In genomic region chr2:54287532-54287931, GRCh38 we compare ENCODE assay signal across 18 cellular contexts. TPM values are rescaled to one million over a fixed set of nuclear protein-coding genes. Genes with fewer than 3 reads are reported as not detected.
DNase-seq lines count a peak whose midpoint lies in the region; TF ChIP-seq lines count a peak whose summit lies in the region.
"Had no signal": no experiment of that assay in that cellular context is flagged by ENCODE, and none has a peak within 500 bp of the region (broad histone marks: within the 10 kb centered on the region; RNA-seq: fewer than 3 reads in every experiment).

No MANE protein-coding gene starts in this region.

- H3K4me3 ChIP-seq in fibroblast of the aortic adventitia (ENCODE audit: low read depth, low read length), result no peak overlapping the region
- no peak overlapping the region for H3K4me3 ChIP-seq in stomach smooth muscle (ENCODE audit: low read length in 2 of 2)
- H3K4me3 ChIP-seq in WERI-Rb-1 (ENCODE audit: low read depth, low read length), result no peak overlapping the region
- H3K4me3 ChIP-seq: HAP-1 had no signal

- H3K27me3 ChIP-seq in stomach smooth muscle (ENCODE audit: control insufficient read depth in 1 of 2, insufficient read depth in 2 of 2, low read length in 2 of 2) (no peaks in the 10 kb centered on the region), WERI-Rb-1 (ENCODE audit: insufficient read depth, low read depth, severe bottlenecking) (no peaks in the 10 kb centered on the region)

- no peak for TF ChIP-seq CTCF in fibroblast of the aortic adventitia (IDR thresholded peaks at IDR 0.05; ENCODE audit: insufficient read depth, low read length)
- TF ChIP-seq CTCF in WERI-Rb-1 (IDR thresholded peaks at IDR 0.05; ENCODE audit: low read depth, low read length), result no peak

- H3K9ac ChIP-seq in stomach smooth muscle (ENCODE audit: low read length in 2 of 2), result no peak overlapping the region

- no peaks in the 10 kb centered on the region for H3K9me3 ChIP-seq in stomach smooth muscle (ENCODE audit: control insufficient read depth in 2 of 2, low read length in 2 of 2)
- no peaks in the 10 kb centered on the region for H3K9me3 ChIP-seq in WERI-Rb-1 (ENCODE audit: severe bottlenecking)
- H3K9me3 ChIP-seq: HAP-1 had no signal

- H3K36me3 ChIP-seq in stomach smooth muscle (ENCODE audit: control insufficient read depth in 2 of 2, insufficient read depth in 2 of 2, low read length in 2 of 2), result no peaks in the 10 kb centered on the region
- H3K36me3 ChIP-seq in WERI-Rb-1, result no peaks in the 10 kb centered on the region
- H3K36me3 ChIP-seq: HAP-1 had no signal

- peaks cover 3% of the 10 kb centered on the region for H3K4me1 ChIP-seq in stomach smooth muscle (ENCODE audit: control insufficient read depth, insufficient read depth, low read length)

- peak; percentile 20 for DNase-seq in AG20443 (ENCODE audit: low spot score)
- DNase-seq in fibroblast of the aortic adventitia (ENCODE audit: low read depth), result peak; percentile 23
- DNase-seq in mucosa of gallbladder (ENCODE audit: low spot score), result peak; percentile 16
- no peak for DNase-seq in activated naive CD4-positive, alpha-beta T cell treated with Interleukin-2 at 50 U/mL for 16 hours
- no peak for DNase-seq in hypothalamus (lab: John Stamatoyannopoulos, UW)
- no peak for DNase-seq in WERI-Rb-1
- DNase-seq in NCI-H2029 (lab: John Stamatoyannopoulos, UW), result no peak
- DNase-seq: COR-L47, MM.1S, NCI-H1105 treated with DMSO at 0.1 percent for 48 hours, NCI-H187, NCI-H2171, NCI-H82 had no signal

- H3K27ac ChIP-seq in stomach smooth muscle (ENCODE audit: low read length) (peak overlapping the region; percentile 41), WERI-Rb-1 (no peak overlapping the region)
- H3K27ac ChIP-seq: C4-2B had no signal

RNA-seq across cellular contexts. Expression of gene TSPYL6, which starts 31.5 kb away (rescaled TPM):
- total RNA-seq in fibroblast of the aortic adventitia (ENCODE audit: low replicate concordance) (0.25 TPM in 1 of 2 replicates, not detected in the other), mucosa of gallbladder (not detected)
- total RNA-seq: A172, NCI-H460 had no signal

Comparison
In these comparisons a context has a peak if more than half of its experiments do, and no peak if none do; other contexts are left out.
1. DNase-seq: peak in AG20443 (single experiment), fibroblast of the aortic adventitia (single experiment) and mucosa of gallbladder (single experiment); none in activated naive CD4-positive, alpha-beta T cell treated with Interleukin-2 at 50 U/mL for 16 hours (single experiment), hypothalamus (0 of 51), WERI-Rb-1 (single experiment) and NCI-H2029 (single experiment).